In genomic region chrX:25897758-25898157, GRCh38 we compare ENCODE assay signal across 8 cellular contexts.
"Had no signal": no experiment of that assay in that cellular context is flagged by ENCODE, and none has a peak within 500 bp of the region (broad histone marks: within the 10 kb centered on the region; RNA-seq: fewer than 3 reads in every experiment).

No MANE protein-coding gene starts in this region.

- DNase-seq: GDM1, GF-D8 had no signal

- FAIRE-seq: G401.6, GM12878, GM12891, GM12892, GM18507, GM19239 had no signal

- ATAC-seq: GM12878 had no signal

- H3K4me3 ChIP-seq: GM12878 had no signal
